In the genomic region with DNA sequence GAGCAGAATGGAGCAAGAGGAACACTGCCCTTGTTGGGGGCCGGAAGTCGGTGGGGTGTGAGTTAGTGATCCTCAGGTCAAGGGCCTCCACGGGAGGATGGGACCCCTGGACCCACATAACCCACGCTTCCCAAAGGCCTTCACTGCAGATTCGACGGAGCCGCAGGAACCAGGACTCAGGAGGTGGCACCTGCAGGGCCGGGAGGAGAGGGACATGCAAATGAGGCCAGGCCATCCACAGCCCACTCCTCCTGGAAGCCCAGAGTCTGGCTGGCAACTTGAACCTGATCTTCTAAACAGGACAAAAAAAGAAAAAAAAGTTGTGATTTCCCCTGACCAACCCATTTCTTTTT, we compare ENCODE assay signal across 9 cellular contexts.
A peak's percentile ranks its signal among the peaks of the same experiment; 100 is the strongest.
DNase-seq lines count a peak whose midpoint lies in the region; ATAC-seq and TF ChIP-seq lines count a peak whose summit lies in the region.
"Had no signal": no experiment of that assay in that cellular context is flagged by ENCODE, and none has a peak within 500 bp of the region (broad histone marks: within the 10 kb centered on the region; RNA-seq: fewer than 3 reads in every experiment).

No MANE protein-coding gene starts in this region.

- no peaks in the 10 kb centered on the region for H3K79me2 ChIP-seq in Karpas-422 (ENCODE audit: low read length)

- BruUV-seq in A673 (replicated peaks; lab: Mats Ljungman, UMichigan) = no TSS peak

- intact Hi-C loops in A673 (cut with micrococcal nuclease; ENCODE audit: unreplicated experiment) (no loop called here), sigmoid colon (cut with DNase I) (no loop called here)

- no peak overlapping the region for H2BK5ac ChIP-seq in neuronal stem cell (ENCODE audit: low read length)

- DNase-seq in A673 (ENCODE audit: low spot score) = no peak
- no peak for DNase-seq in Karpas-422
- no peak for DNase-seq in caudate nucleus (lab: John Stamatoyannopoulos, UW)
- no peak for DNase-seq in neuronal stem cell (ENCODE audit: low spot score)
- no peak for DNase-seq in sigmoid colon
- no peak for DNase-seq in NCI-H1436 treated with DMSO at 0.1 percent for 48 hours (lab: John Stamatoyannopoulos, UW)
- no peak for DNase-seq in NCI-H1092 (lab: John Stamatoyannopoulos, UW)

- H4K20me1 ChIP-seq in Karpas-422 (ENCODE audit: insufficient read depth, low read depth, low read length) = no peaks in the 10 kb centered on the region

- WGBS in neuronal stem cell (ENCODE audit: extremely low coverage in 2 of 2, insufficient read length in 2 of 2, insufficient replicate concordance in 1 of 2), 2 donors = no CpG with 5 or more reads among the region's 8 CpGs
- 63 to 77% methylated on average over 8 of the region's 8 CpGs for WGBS in sigmoid colon, 2 donors

- H3K9me2 ChIP-seq in Karpas-422 (replicated peaks; ENCODE audit: insufficient read depth, low read length) = no peaks in the 10 kb centered on the region

- no peak overlapping the region for H3K23ac ChIP-seq in neuronal stem cell (ENCODE audit: low read depth, low read length, poor library complexity)

- H2BK12ac ChIP-seq in neuronal stem cell (ENCODE audit: low read length) = no peak overlapping the region

- ATAC-seq in GM19324 (IDR thresholded peaks at IDR 0.05; ENCODE audit: low FRiP score, unreplicated experiment) = no peak

- H3K9ac ChIP-seq in Karpas-422 (ENCODE audit: low read length) (peak overlapping the region; percentile 55), neuronal stem cell (ENCODE audit: low read depth, low read length, poor library complexity) (no peak overlapping the region)
- H3K9ac ChIP-seq: neural progenitor cell had no signal

- no peak overlapping the region for H2BK120ac ChIP-seq in neuronal stem cell (ENCODE audit: low read depth, low read length)

- no peak overlapping the region for H4K91ac ChIP-seq in neuronal stem cell (ENCODE audit: low read depth, low read length, poor library complexity)

- no peak overlapping the region for H2BK15ac ChIP-seq in neuronal stem cell (ENCODE audit: low read length)

- no peak overlapping the region for H4K8ac ChIP-seq in neuronal stem cell (ENCODE audit: low read depth, low read length)

- peaks cover 38% of the 10 kb centered on the region for H3K4me1 ChIP-seq in A673 (ENCODE audit: insufficient read depth, low read length, poor library complexity, severe bottlenecking)
- H3K4me1 ChIP-seq in Karpas-422 (ENCODE audit: low read length) = peaks cover 62% of the 10 kb centered on the region
- H3K4me1 ChIP-seq in neuronal stem cell (ENCODE audit: control insufficient read depth in 2 of 2, insufficient read depth in 1 of 2, low read depth in 1 of 2, low read length in 2 of 2) = peaks cover 2 to 9% of the 10 kb centered on the region in 2 donors
- H3K4me1 ChIP-seq in sigmoid colon = peaks cover 0 to 9% (median 0%) of the 10 kb centered on the region in 4 donors

- no peak overlapping the region for H3K14ac ChIP-seq in neuronal stem cell (ENCODE audit: low read length)

- H3K27me3 ChIP-seq in A673 (replicated peaks; ENCODE audit: insufficient read depth, low read depth, low read length, poor library complexity) (no peaks in the 10 kb centered on the region), Karpas-422 (ENCODE audit: low read length) (peaks cover 11% of the 10 kb centered on the region; the same call in 1 of the 2 replicates), neuronal stem cell (ENCODE audit: control insufficient read depth in 3 of 3, insufficient read depth in 3 of 3, low read depth in 1 of 3, low read length in 3 of 3) (no peaks in the 10 kb centered on the region), sigmoid colon (no peaks in the 10 kb centered on the region)
- H3K27me3 ChIP-seq: neural progenitor cell had no signal

- CTCF ChIA-PET in A673 (lab: Charles Lee) = no interaction called here

- H3K79me1 ChIP-seq in neuronal stem cell (ENCODE audit: low read depth, low read length) = no peaks in the 10 kb centered on the region

- TF ChIP-seq EP300 in sigmoid colon (IDR thresholded peaks at IDR 0.05) = no peak

- H3K4me3 ChIP-seq in A673 (ENCODE audit: low read depth, low read length, poor library complexity, severe bottlenecking) = no peak overlapping the region
- no peak overlapping the region for H3K4me3 ChIP-seq in Karpas-422 (ENCODE audit: low read length)
- no peak overlapping the region for H3K4me3 ChIP-seq in neuronal stem cell (ENCODE audit: low read length in 2 of 2)
- H3K4me3 ChIP-seq in sigmoid colon = no peak overlapping the region
- H3K4me3 ChIP-seq: neural progenitor cell had no signal

- no peak overlapping the region for H3K4ac ChIP-seq in neuronal stem cell (ENCODE audit: low read length)

- H3K36me3 ChIP-seq in A673 (ENCODE audit: insufficient read depth, low read length, poor library complexity, severe bottlenecking) (no peaks in the 10 kb centered on the region), Karpas-422 (ENCODE audit: insufficient read depth, low read length) (peaks cover 16% of the 10 kb centered on the region; the same call in 1 of the 2 replicates), neuronal stem cell (replicated peaks in 1 of 2; ENCODE audit: control insufficient read depth in 2 of 2, insufficient read depth in 2 of 2, low read length in 2 of 2) (no peaks in the 10 kb centered on the region), sigmoid colon (no peaks in the 10 kb centered on the region)
- H3K36me3 ChIP-seq: neural progenitor cell had no signal

- POLR2A ChIA-PET in A673 (lab: Charles Lee; ENCODE audit: low non-redundant PET) = no interaction called here

- peak overlapping the region; percentile 26 for H3K27ac ChIP-seq in A673 (ENCODE audit: low read depth, low read length, poor library complexity, severe bottlenecking)
- H3K27ac ChIP-seq in Karpas-422 (ENCODE audit: low read length) = peak overlapping the region; percentile 79; the same call in 1 of the 2 replicates
- H3K27ac ChIP-seq in caudate nucleus (ENCODE audit: low read depth, low read length) = peak overlapping the region; percentile 48
- H3K27ac ChIP-seq in neuronal stem cell (replicated peaks; ENCODE audit: low read length) = no peak overlapping the region
- H3K27ac ChIP-seq in sigmoid colon = no peak overlapping the region
- H3K27ac ChIP-seq: neural progenitor cell had no signal

- peak overlapping the region; percentile 53 for H3K4me2 ChIP-seq in Karpas-422 (ENCODE audit: low read depth, low read length, poor library complexity, severe bottlenecking)
- no peak overlapping the region for H3K4me2 ChIP-seq in neuronal stem cell (ENCODE audit: insufficient read depth, low read length, poor library complexity, severe bottlenecking)
- H3K4me2 ChIP-seq: neural progenitor cell had no signal

- no peak for TF ChIP-seq POLR2A in sigmoid colon (IDR thresholded peaks at IDR 0.05)

- peaks cover 17% of the 10 kb centered on the region for H3K9me3 ChIP-seq in A673 (ENCODE audit: low read depth, low read length, poor library complexity, severe bottlenecking)
- H3K9me3 ChIP-seq in Karpas-422 (ENCODE audit: low read length) = peaks cover 20% of the 10 kb centered on the region
- H3K9me3 ChIP-seq in neuronal stem cell (replicated peaks in 1 of 2; ENCODE audit: control insufficient read depth in 2 of 2, insufficient read depth in 1 of 2, low read depth in 1 of 2, low read length in 2 of 2) = peaks cover 0 to 9% of the 10 kb centered on the region in 2 donors
- H3K9me3 ChIP-seq in sigmoid colon = peaks cover 0 to 14% (median 10%) of the 10 kb centered on the region in 4 donors

- H3K18ac ChIP-seq in neuronal stem cell (ENCODE audit: low read length) = peak overlapping the region; percentile 18

- H2AK5ac ChIP-seq in neuronal stem cell (ENCODE audit: low read depth, low read length) = peak overlapping the region; percentile 78

- TF ChIP-seq CTCF in A673 (conservative IDR thresholded peaks at IDR 0.05; ENCODE audit: low read depth, low read length) = no peak
- TF ChIP-seq CTCF in sigmoid colon (IDR thresholded peaks at IDR 0.05) = no peak

- H2AFZ ChIP-seq in Karpas-422 (ENCODE audit: low read length) = no peak overlapping the region
- H2AFZ ChIP-seq in neuronal stem cell (ENCODE audit: low read length) = no peak overlapping the region
- H2AFZ ChIP-seq: neural progenitor cell had no signal

Comparison
In these comparisons a context has a peak if more than half of its experiments do, and no peak if none do; other contexts are left out.
1. H3K27ac ChIP-seq: peak in A673 (single experiment), Karpas-422 (single experiment) and caudate nucleus (single experiment); none in neuronal stem cell (single experiment) and sigmoid colon (0 of 4).